Comparison of ENCODE assay signal across 9 cellular contexts in the genomic region with DNA sequence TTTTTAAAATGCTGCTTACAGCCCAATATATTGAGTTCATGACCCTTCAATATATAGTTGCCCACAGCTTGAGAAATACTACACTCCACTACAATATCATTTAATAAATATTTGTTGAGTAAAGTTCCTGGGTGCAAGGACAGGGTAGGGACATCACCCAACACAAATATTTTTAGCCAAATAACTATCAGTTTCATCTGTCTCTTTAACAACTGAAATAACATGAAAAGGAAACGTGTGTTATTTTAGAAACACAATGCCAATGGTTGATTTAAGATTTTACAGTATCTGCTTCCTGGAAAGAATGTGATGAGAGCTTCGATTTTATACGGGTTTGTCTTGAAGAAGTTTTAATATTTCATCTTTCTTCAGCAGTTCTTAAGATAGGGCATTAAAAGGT.
DNase-seq lines count a peak whose midpoint lies in the region; ATAC-seq and TF ChIP-seq lines count a peak whose summit lies in the region.
"Had no signal": no experiment of that assay in that cellular context is flagged by ENCODE, and none has a peak within 500 bp of the region (broad histone marks: within the 10 kb centered on the region; RNA-seq: fewer than 3 reads in every experiment).

No MANE protein-coding gene starts in this region.

- H3K4me1 ChIP-seq in ascending aorta (peaks cover 0 to 5% of the 10 kb centered on the region in 2 donors), thymus (ENCODE audit: control insufficient read depth, insufficient read depth, low read length) (peaks cover 13% of the 10 kb centered on the region)

- peak; percentile 56 for ATAC-seq in HG03095 (IDR thresholded peaks at IDR 0.05; ENCODE audit: unreplicated experiment)

- H3K4me3 ChIP-seq in ascending aorta (peak overlapping the region in 1 of 2 donors; percentile 39), thymus (ENCODE audit: low read length) (peak overlapping the region; percentile 32)
- H3K4me3 ChIP-seq: SK-N-MC had no signal

- H3K9me3 Mint-ChIP-seq in activated CD4-positive, alpha-beta T cell treated with anti-CD3 and anti-CD28 coated beads, Interleukin-2, amount 10 ng/mL, durations not matched to agents 7 days and 5 days: peaks cover 3% of the 10 kb centered on the region

- peaks cover 17% of the 10 kb centered on the region for H3K4me1 Mint-ChIP-seq in activated CD4-positive, alpha-beta T cell treated with anti-CD3 and anti-CD28 coated beads, Interleukin-2, amount 10 ng/mL, durations not matched to agents 7 days and 5 days

- WGBS in thymus: 6% methylated on average over 3 of the region's 3 CpGs

- no peak for TF ChIP-seq CTCF in ascending aorta (IDR thresholded peaks at IDR 0.05)

- H3K27me3 ChIP-seq in ascending aorta (no peaks in the 10 kb centered on the region), thymus (ENCODE audit: control insufficient read depth, insufficient read depth) (no peaks in the 10 kb centered on the region)

- POLR2A ChIA-PET in activated CD4-positive, alpha-beta T cell treated with anti-CD3 and anti-CD28 coated beads, Interleukin-2, amount 10 ng/mL, durations not matched to agents 7 days and 5 days (lab: Charles Lee): interaction anchor here (1.1 kb wide), 1 partner anchor 15 kb away, joined by 4 read pairs; no protein-coding TSS in a partner anchor

- H3K27me3 Mint-ChIP-seq in activated CD4-positive, alpha-beta T cell treated with anti-CD3 and anti-CD28 coated beads, Interleukin-2, amount 10 ng/mL, durations not matched to agents 7 days and 5 days: no peaks in the 10 kb centered on the region

- H3K27ac Mint-ChIP-seq in activated CD4-positive, alpha-beta T cell treated with anti-CD3 and anti-CD28 coated beads, Interleukin-2, amount 10 ng/mL, durations not matched to agents 7 days and 5 days: peak overlapping the region; percentile 96

- peak overlapping the region; percentile 59 for H3K4me3 Mint-ChIP-seq in activated CD4-positive, alpha-beta T cell treated with anti-CD3 and anti-CD28 coated beads, Interleukin-2, amount 10 ng/mL, durations not matched to agents 7 days and 5 days

- H3K36me3 ChIP-seq in ascending aorta (no peaks in the 10 kb centered on the region), thymus (ENCODE audit: control insufficient read depth, insufficient read depth) (no peaks in the 10 kb centered on the region)

- H3K27ac ChIP-seq in ascending aorta (peak overlapping the region; percentile 17 to 39), thymus (ENCODE audit: low read depth) (no peak overlapping the region)
- H3K27ac ChIP-seq: SK-N-MC had no signal

- intact Hi-C loops in ascending aorta (cut with DNase I): loop anchor here (5.0 kb wide), 1 partner anchor 71 kb away; no protein-coding TSS in a partner anchor

- CTCF ChIA-PET in activated CD4-positive, alpha-beta T cell treated with anti-CD3 and anti-CD28 coated beads, Interleukin-2, amount 10 ng/mL, durations not matched to agents 7 days and 5 days (lab: Charles Lee): interaction anchor here (1.0 kb wide), 1 partner anchor 17 kb away, joined by 3 read pairs; no protein-coding TSS in a partner anchor

- no peak for DNase-seq in activated CD4-positive, alpha-beta T cell treated with anti-CD3 and anti-CD28 coated beads, Interleukin-2, amount 10 ng/mL, durations not matched to agents 7 days and 5 days
- DNase-seq in activated CD4-positive, alpha-beta T cell treated with anti-CD3 and anti-CD28 coated beads, Interleukin-2, amount 50 U/mL, for 4 hours: no peak
- DNase-seq in ascending aorta (ENCODE audit: low spot score in 2 of 2): no peak
- DNase-seq in NCI-H1694 treated with DMSO at 0.1 percent for 48 hours (lab: John Stamatoyannopoulos, UW): no peak
- DNase-seq in NCI-H82 treated with DMSO at 0.1 percent for 48 hours (lab: John Stamatoyannopoulos, UW; ENCODE audit: unreplicated experiment): no peak
- DNase-seq in DMS 273 (lab: John Stamatoyannopoulos, UW; ENCODE audit: unreplicated experiment): no peak

- H3K36me3 Mint-ChIP-seq in activated CD4-positive, alpha-beta T cell treated with anti-CD3 and anti-CD28 coated beads, Interleukin-2, amount 10 ng/mL, durations not matched to agents 7 days and 5 days (ENCODE audit: low read depth): peaks cover 3% of the 10 kb centered on the region

- no peaks in the 10 kb centered on the region for H3K9me3 ChIP-seq in ascending aorta
- H3K9me3 ChIP-seq in thymus (ENCODE audit: control insufficient read depth): no peaks in the 10 kb centered on the region
